In the genomic region with DNA sequence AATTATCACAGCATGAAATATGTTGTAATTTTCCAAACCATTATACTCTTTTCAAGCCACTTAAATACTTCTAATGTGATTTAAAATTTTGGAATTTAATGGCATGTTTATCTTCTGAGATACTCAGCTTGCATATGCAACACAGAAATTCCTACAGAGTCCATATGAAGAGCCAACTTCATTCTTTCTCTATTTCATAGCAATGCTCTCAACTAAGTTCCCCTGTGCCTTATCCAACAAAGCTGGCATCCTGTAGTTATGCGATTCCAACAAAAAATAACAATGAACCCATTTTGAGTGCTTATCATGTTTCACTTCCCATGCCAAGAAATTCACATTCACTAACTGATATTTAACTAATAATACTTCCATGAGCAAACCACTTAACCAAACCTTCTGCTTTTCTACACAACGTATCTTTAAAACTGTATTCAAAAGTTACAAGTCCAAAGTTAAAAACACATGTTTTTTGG, we compare ENCODE assay signal across 1 cellular context.
TF ChIP-seq lines count a peak whose summit lies in the region.

No MANE protein-coding gene starts in this region.

TF ChIP-seq in IMR-90, 13 proteins besides CTCF, POLR2A, EP300 and RAD21 (continued from another document):
- TF ChIP-seq CHD1 (IDR thresholded peaks at IDR 0.05; ENCODE audit: low read depth, low read length) (no peak), MAZ (IDR thresholded peaks at IDR 0.05; ENCODE audit: borderline replicate concordance, low read depth, low read length) (no peak), RFX5 (IDR thresholded peaks at IDR 0.05; ENCODE audit: low read depth, low read length) (no peak), BHLHE40 (IDR thresholded peaks at IDR 0.05; ENCODE audit: low read depth, low read length) (no peak), RCOR1 (IDR thresholded peaks at IDR 0.05; ENCODE audit: insufficient replicate concordance, low read length) (no peak), CEBPB (IDR thresholded peaks at IDR 0.05; ENCODE audit: low read depth, low read length) (no peak), NFE2L2 (IDR thresholded peaks at IDR 0.05; ENCODE audit: low read depth, low read length) (no peak)
- TF ChIP-seq, protein P1, sequence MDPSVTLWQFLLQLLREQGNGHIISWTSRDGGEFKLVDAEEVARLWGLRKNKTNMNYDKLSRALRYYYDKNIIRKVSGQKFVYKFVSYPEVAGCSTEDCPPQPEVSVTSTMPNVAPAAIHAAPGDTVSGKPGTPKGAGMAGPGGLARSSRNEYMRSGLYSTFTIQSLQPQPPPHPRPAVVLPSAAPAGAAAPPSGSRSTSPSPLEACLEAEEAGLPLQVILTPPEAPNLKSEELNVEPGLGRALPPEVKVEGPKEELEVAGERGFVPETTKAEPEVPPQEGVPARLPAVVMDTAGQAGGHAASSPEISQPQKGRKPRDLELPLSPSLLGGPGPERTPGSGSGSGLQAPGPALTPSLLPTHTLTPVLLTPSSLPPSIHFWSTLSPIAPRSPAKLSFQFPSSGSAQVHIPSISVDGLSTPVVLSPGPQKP (IDR thresholded peaks at IDR 0.05; ENCODE audit: borderline replicate concordance, low read depth, low read length): no peak
